In the genomic region with DNA sequence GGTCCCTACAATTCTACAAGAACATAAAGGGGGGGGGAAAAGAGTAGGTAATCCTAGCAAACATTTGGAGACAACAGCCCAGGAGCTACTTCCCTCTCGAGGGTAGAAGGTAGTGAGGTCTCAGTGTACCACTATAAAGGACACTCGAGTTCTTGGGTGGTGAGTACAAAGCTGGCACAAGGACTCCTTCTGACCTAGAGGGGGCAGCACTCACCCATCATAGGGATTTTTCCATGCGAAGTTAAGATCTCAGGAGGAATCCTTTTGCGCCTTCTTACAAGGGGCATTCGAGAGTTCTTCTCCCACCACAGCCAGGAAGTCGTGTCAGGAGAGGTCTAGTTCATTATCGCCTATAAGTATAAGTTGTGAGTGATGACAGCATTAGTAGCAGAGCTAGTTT, we compare ENCODE assay signal across 8 cellular contexts.
DNase-seq lines count a peak whose midpoint lies in the region; ATAC-seq and TF ChIP-seq lines count a peak whose summit lies in the region.

No MANE protein-coding gene starts in this region.

- no peak overlapping the region for H3K4me3 Mint-ChIP-seq in Caco-2 (ENCODE audit: unreplicated experiment)
- H3K4me3 Mint-ChIP-seq in activated T-helper 17 cell treated with anti-CD3 and anti-CD28 coated beads, Interleukin-2, amount 50 U/mL, for 72 hours = no peak overlapping the region

- H3K27me3 ChIP-seq in Caco-2 (replicated peaks; ENCODE audit: control insufficient read depth, insufficient read depth, low read length) = no peaks in the 10 kb centered on the region; the same call in 1 of the 2 replicates
- no peaks in the 10 kb centered on the region for H3K27me3 ChIP-seq in ascending aorta
- H3K27me3 ChIP-seq in liver (ENCODE audit: control insufficient read depth in 4 of 4, insufficient read depth in 4 of 4, low read length in 3 of 4) = no peaks in the 10 kb centered on the region

- H3K4me1 ChIP-seq in Caco-2 = no peaks in the 10 kb centered on the region
- no peaks in the 10 kb centered on the region for H3K4me1 ChIP-seq in ascending aorta
- peaks cover 0 to 9% (median 8%) of the 10 kb centered on the region in 4 donors for H3K4me1 ChIP-seq in liver (ENCODE audit: control insufficient read depth in 4 of 4, insufficient read depth in 4 of 4, low read length in 3 of 4)

- no peak for TF ChIP-seq EP300 in Ishikawa (IDR thresholded peaks at IDR 0.05; ENCODE audit: borderline replicate concordance)

- no peaks in the 10 kb centered on the region for H3K4me1 Mint-ChIP-seq in Caco-2 (ENCODE audit: low read depth, unreplicated experiment)
- H3K4me1 Mint-ChIP-seq in activated T-helper 17 cell treated with anti-CD3 and anti-CD28 coated beads, Interleukin-2, amount 50 U/mL, for 72 hours = no peaks in the 10 kb centered on the region

- peak; percentile 56 for TF ChIP-seq RAD21 in Ishikawa (IDR thresholded peaks at IDR 0.05; ENCODE audit: low read depth)
- peak; percentile 48 to 67 for TF ChIP-seq RAD21 in liver (IDR thresholded peaks at IDR 0.05)

- H3K27ac ChIP-seq in ascending aorta (no peak overlapping the region), liver (ENCODE audit: low read depth in 1 of 2, low read length in 2 of 2) (no peak overlapping the region)

- 41% methylated on average over 7 of the region's 7 CpGs for WGBS in liver

- H3K36me3 Mint-ChIP-seq in Caco-2 (ENCODE audit: insufficient read depth, unreplicated experiment) = no peaks in the 10 kb centered on the region
- H3K36me3 Mint-ChIP-seq in activated T-helper 17 cell treated with anti-CD3 and anti-CD28 coated beads, Interleukin-2, amount 50 U/mL, for 72 hours (ENCODE audit: low read depth) = no peaks in the 10 kb centered on the region

- peak in 1 of 2 experiments; percentile 38 for DNase-seq in Caco-2
- no peak for DNase-seq in ascending aorta (ENCODE audit: low spot score in 2 of 2)
- DNase-seq in activated effector memory CD4-positive, alpha-beta T cell treated with anti-CD3 and anti-CD28 coated beads, Interleukin-2, amount 50 U/mL, for 16 hours = no peak

- H3K36me3 ChIP-seq in Caco-2 (ENCODE audit: control insufficient read depth, insufficient read depth, low read length) (no peaks in the 10 kb centered on the region), ascending aorta (no peaks in the 10 kb centered on the region), liver (ENCODE audit: control insufficient read depth in 4 of 4, insufficient read depth in 3 of 4, low read depth in 1 of 4, low read length in 3 of 4) (no peaks in the 10 kb centered on the region)

- POLR2A ChIA-PET in Caco-2 (lab: Charles Lee) = no interaction called here

- intact Hi-C loops in Caco-2 (cut with micrococcal nuclease; ENCODE audit: unreplicated experiment) (loop anchor here (1.0 to 5.0 kb wide), 2 partner anchors 310 to 341 kb away; no protein-coding TSS in a partner anchor), ascending aorta (cut with DNase I) (loop anchor here (1.0 to 10.0 kb wide), 2 partner anchors 308 to 342 kb away; no protein-coding TSS in a partner anchor)

- BruUV-seq in Caco-2 (replicated peaks; lab: Mats Ljungman, UMichigan) = no TSS peak

- peaks cover 8% of the 10 kb centered on the region for H3K27me3 Mint-ChIP-seq in Caco-2 (ENCODE audit: insufficient read depth, unreplicated experiment)
- H3K27me3 Mint-ChIP-seq in activated T-helper 17 cell treated with anti-CD3 and anti-CD28 coated beads, Interleukin-2, amount 50 U/mL, for 72 hours = no peaks in the 10 kb centered on the region

- no peak overlapping the region for H3K27ac Mint-ChIP-seq in Caco-2 (ENCODE audit: unreplicated experiment)
- no peak overlapping the region for H3K27ac Mint-ChIP-seq in activated T-helper 17 cell treated with anti-CD3 and anti-CD28 coated beads, Interleukin-2, amount 50 U/mL, for 72 hours

- H3K9me3 ChIP-seq in Caco-2 (no peaks in the 10 kb centered on the region), ascending aorta (no peaks in the 10 kb centered on the region), liver (ENCODE audit: control insufficient read depth in 4 of 4, low read length in 3 of 4) (no peaks in the 10 kb centered on the region)

- ATAC-seq in GM21529 (IDR thresholded peaks at IDR 0.05; ENCODE audit: unreplicated experiment) (no peak), HG02981 (IDR thresholded peaks at IDR 0.05; ENCODE audit: unreplicated experiment) (no peak)
- ATAC-seq in activated T-helper 17 cell treated with anti-CD3 and anti-CD28 coated beads, Interleukin-2, amount 50 U/mL, for 72 hours (replicated peaks) = no peak

- peak; percentile 43 to 52 for TF ChIP-seq CTCF in Caco-2 (IDR thresholded peaks at IDR 0.05; ENCODE audit: insufficient read depth in 1 of 2, low read depth in 1 of 2, low read length in 1 of 2, severe bottlenecking in 1 of 2, unreplicated experiment in 1 of 2)
- peak in 2 of 3 experiments; percentile 52 to 71 for TF ChIP-seq CTCF in ascending aorta (IDR thresholded peaks at IDR 0.05)
- peak; percentile 25 for TF ChIP-seq CTCF in liver (IDR thresholded peaks at IDR 0.05; ENCODE audit: low read depth, low read length, missing input control)

- no peaks in the 10 kb centered on the region for H3K9me3 Mint-ChIP-seq in Caco-2 (ENCODE audit: unreplicated experiment)
- no peaks in the 10 kb centered on the region for H3K9me3 Mint-ChIP-seq in activated T-helper 17 cell treated with anti-CD3 and anti-CD28 coated beads, Interleukin-2, amount 50 U/mL, for 72 hours

- CTCF ChIA-PET in Caco-2 (lab: Charles Lee) = interaction anchor here (0.6 to 1.8 kb wide), 5 partner anchors 21 to 683 kb away, joined by 3 to 10 read pairs (median 3); no protein-coding TSS in a partner anchor

- no peak overlapping the region for H3K4me3 ChIP-seq in Caco-2 (ENCODE audit: low read depth, low read length)
- no peak overlapping the region for H3K4me3 ChIP-seq in ascending aorta
- no peak overlapping the region for H3K4me3 ChIP-seq in liver (ENCODE audit: low read depth in 1 of 3, low read length in 3 of 3)

- H3K9ac ChIP-seq in liver (ENCODE audit: low read depth in 1 of 2, low read length in 2 of 2) = no peak overlapping the region

TF ChIP-seq in Ishikawa, 13 proteins besides CTCF, POLR2A, EP300 and RAD21 (continues in another document):
- TF ChIP-seq TCF12 (IDR thresholded peaks at IDR 0.05; ENCODE audit: low read depth) (no peak), NFIC (IDR thresholded peaks at IDR 0.05) (no peak), EGR1 (IDR thresholded peaks at IDR 0.05) (no peak), TEAD4 (IDR thresholded peaks at IDR 0.05) (no peak), YY1 (IDR thresholded peaks at IDR 0.05; ENCODE audit: low read depth) (no peak), CEBPB (IDR thresholded peaks at IDR 0.05) (no peak), ZBTB7A (IDR thresholded peaks at IDR 0.05; ENCODE audit: low read depth) (no peak), CREB1 (IDR thresholded peaks at IDR 0.05; ENCODE audit: low read depth) (no peak)
- TF ChIP-seq, protein P1, sequence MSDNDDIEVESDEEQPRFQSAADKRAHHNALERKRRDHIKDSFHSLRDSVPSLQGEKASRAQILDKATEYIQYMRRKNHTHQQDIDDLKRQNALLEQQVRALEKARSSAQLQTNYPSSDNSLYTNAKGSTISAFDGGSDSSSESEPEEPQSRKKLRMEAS (IDR thresholded peaks at IDR 0.05) = no peak
- TF ChIP-seq, protein P2, sequence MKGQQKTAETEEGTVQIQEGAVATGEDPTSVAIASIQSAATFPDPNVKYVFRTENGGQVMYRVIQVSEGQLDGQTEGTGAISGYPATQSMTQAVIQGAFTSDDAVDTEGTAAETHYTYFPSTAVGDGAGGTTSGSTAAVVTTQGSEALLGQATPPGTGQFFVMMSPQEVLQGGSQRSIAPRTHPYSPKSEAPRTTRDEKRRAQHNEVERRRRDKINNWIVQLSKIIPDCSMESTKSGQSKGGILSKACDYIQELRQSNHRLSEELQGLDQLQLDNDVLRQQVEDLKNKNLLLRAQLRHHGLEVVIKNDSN (IDR thresholded peaks at IDR 0.05) = no peak

TF ChIP-seq in liver, 16 proteins besides CTCF, POLR2A, EP300 and RAD21:
- no peak for TF ChIP-seq HNF4G (IDR thresholded peaks at IDR 0.05)
- TF ChIP-seq, protein P1 (IDR thresholded peaks at IDR 0.05) = no peak
